Comparison of ENCODE assay signal across 8 cellular contexts in the genomic region with DNA sequence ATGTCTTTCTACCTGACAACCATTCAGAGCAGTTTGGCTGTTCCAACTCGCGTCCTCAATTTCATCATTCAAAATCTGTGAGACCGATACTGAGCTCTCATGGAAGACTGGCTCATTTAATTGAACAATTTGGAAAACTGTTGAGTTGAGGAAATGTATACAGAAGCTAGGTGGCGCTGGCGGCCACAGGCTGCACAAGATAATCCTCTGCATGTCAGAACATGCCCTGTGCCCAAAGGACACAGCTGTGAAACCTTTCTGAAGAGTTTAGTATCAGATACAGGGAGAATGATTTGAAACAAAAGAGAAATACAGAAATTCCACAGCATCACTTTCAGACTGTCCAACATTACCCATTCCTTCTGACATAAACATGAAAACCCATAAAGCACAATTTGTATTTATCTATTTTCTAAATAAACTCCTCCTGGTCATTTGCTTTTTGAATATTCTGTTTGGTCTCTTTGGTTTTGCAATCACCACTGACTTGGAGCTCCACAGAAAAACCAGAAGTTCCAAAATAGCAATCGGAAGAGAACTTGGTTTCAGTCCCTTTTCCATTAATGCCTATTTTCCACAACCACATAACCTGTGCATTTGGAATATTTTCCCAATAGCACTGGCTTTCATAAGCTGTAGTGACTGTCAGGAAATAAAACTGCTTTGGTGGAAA.
DNase-seq lines count a peak whose midpoint lies in the region; ATAC-seq, FAIRE-seq and TF ChIP-seq lines count a peak whose summit lies in the region.

No MANE protein-coding gene starts in this region.

- peak in 1 of 2 donors; percentile 56 for TF ChIP-seq EP300 in tibial nerve (IDR thresholded peaks at IDR 0.05)

- H3K27ac ChIP-seq in epithelial cell of prostate (peak overlapping the region; percentile 86), tibial nerve (peak overlapping the region in 3 of 4 donors; percentile 0 to 73 (median 70))

- H3K4me3 ChIP-seq in AG10803 (ENCODE audit: low read length) (no peak overlapping the region), tibial nerve (no peak overlapping the region)

- H3K27ac Mint-ChIP-seq in mesothelial cell of epicardium = peak overlapping the region; percentile 83

- H3K36me3 ChIP-seq in tibial nerve = no peaks in the 10 kb centered on the region

- FAIRE-seq in GM18507 (lab: Jason Lieb, UNC) = peak; percentile 82

- TF ChIP-seq POLR2A in tibial nerve (IDR thresholded peaks at IDR 0.05) = no peak

- H3K9me3 Mint-ChIP-seq in mesothelial cell of epicardium = peaks cover 8% of the 10 kb centered on the region

- no peak overlapping the region for H3K4me3 Mint-ChIP-seq in mesothelial cell of epicardium

- peak; percentile 92 for TF ChIP-seq CTCF in AG10803 (conservative IDR thresholded peaks at IDR 0.05; ENCODE audit: low read length)
- TF ChIP-seq CTCF in mesothelial cell of epicardium (IDR thresholded peaks at IDR 0.05; ENCODE audit: unreplicated experiment) = peak; percentile 68
- peak; percentile 65 to 87 (median 82) for TF ChIP-seq CTCF in tibial nerve (IDR thresholded peaks at IDR 0.05)

- ATAC-seq in HG02884 (IDR thresholded peaks at IDR 0.05; ENCODE audit: unreplicated experiment) = peak; percentile 91
- peak; percentile 71 for ATAC-seq in SK-N-SH treated with all-trans-retinoic acid at 6 μM for 48 hours

- WGBS in tibial nerve, 2 donors = 11 to 15% methylated on average over 6 of the region's 6 CpGs

- peak; percentile 87 for DNase-seq in AG10803 (ENCODE audit: low read depth)
- DNase-seq in GM18507 (ENCODE audit: extremely low spot score, insufficient read length, low read depth) = peak; percentile 9
- peak; percentile 2 for DNase-seq in NCI-H128 (lab: John Stamatoyannopoulos, UW; ENCODE audit: unreplicated experiment)
- peak; percentile 50 for DNase-seq in epithelial cell of prostate (ENCODE audit: low read depth, low spot score)
- peak; percentile 21 to 62 for DNase-seq in mesothelial cell of epicardium (ENCODE audit: low spot score in 2 of 2, unreplicated experiment in 2 of 2)
- DNase-seq in tibial nerve (ENCODE audit: low spot score in 2 of 2) = peak; percentile 62 to 82

- peaks cover 53% of the 10 kb centered on the region for H3K4me1 Mint-ChIP-seq in mesothelial cell of epicardium

- no peaks in the 10 kb centered on the region for H3K27me3 Mint-ChIP-seq in mesothelial cell of epicardium (ENCODE audit: low read depth)

- peaks cover 0 to 39% (median 21%) of the 10 kb centered on the region in 4 donors for H3K4me1 ChIP-seq in tibial nerve

- H3K36me3 Mint-ChIP-seq in mesothelial cell of epicardium = peaks cover 4% of the 10 kb centered on the region

- no peaks in the 10 kb centered on the region for H3K9me3 ChIP-seq in tibial nerve

- H3K27me3 ChIP-seq in tibial nerve = no peaks in the 10 kb centered on the region

TF ChIP-seq in SK-N-SH treated with all-trans-retinoic acid at 6 μM for 48 hours, 23 proteins besides CTCF, POLR2A, EP300 and RAD21:
- no peak for TF ChIP-seq OSR1 (CRISPR knock-in tag; IDR thresholded peaks at IDR 0.05)
- no peak for TF ChIP-seq ZNF8 (CRISPR knock-in tag; IDR thresholded peaks at IDR 0.05)
- no peak for TF ChIP-seq GLIS3 (CRISPR knock-in tag; IDR thresholded peaks at IDR 0.05)
- no peak for TF ChIP-seq CSDC2 (CRISPR knock-in tag; IDR thresholded peaks at IDR 0.05)
- TF ChIP-seq BACH2 (CRISPR knock-in tag; IDR thresholded peaks at IDR 0.05; ENCODE audit: borderline replicate concordance) = no peak
- no peak for TF ChIP-seq ZNF70 (CRISPR knock-in tag; IDR thresholded peaks at IDR 0.05)
TF ChIP-seq in SK-N-SH treated with all-trans-retinoic acid at 6 μM for 48 hours: peak in this region for 0.

Comparison
In these comparisons a context has a peak if more than half of its experiments do, and no peak if none do; other contexts are left out.
1. DNase-seq: peak in every context shown above with its lines; median percentile 87 in AG10803; 72 in tibial nerve; 50 in epithelial cell of prostate; 42 in mesothelial cell of epicardium; 9 in GM18507; 2 in NCI-H128.